ENCODE assay signal across 35 cellular contexts in genomic region chr1:36984026-36984425, GRCh38. TPM values are rescaled to one million over a fixed set of nuclear protein-coding genes. Genes with fewer than 3 reads are reported as not detected.
"Had no signal": no experiment of that assay in that cellular context is flagged by ENCODE, and none has a peak within 500 bp of the region (broad histone marks: within the 10 kb centered on the region; RNA-seq: fewer than 3 reads in every experiment).

No MANE protein-coding gene starts in this region.

- H3K4me1 Mint-ChIP-seq: activated B cell treated with CpG ODN at 0.5 μM for 24 hours; activated CD4-positive, alpha-beta memory T cell treated with anti-CD3 and anti-CD28 coated beads, Interleukin-2, amount 10 ng/mL, durations not matched to agents 7 days and 5 days; activated CD4-positive, alpha-beta T cell treated with anti-CD3 and anti-CD28 coated beads for 36 hours; activated CD4-positive, alpha-beta T cell treated with anti-CD3 and anti-CD28 coated beads, Interleukin-2, amount 10 ng/mL, durations not matched to agents 7 days and 5 days; activated naive CD4-positive, alpha-beta T cell treated with anti-CD3 and anti-CD28 coated beads, Interleukin-2, amount 10 ng/mL, durations not matched to agents 7 days and 5 days; activated naive CD4-positive, alpha-beta T cell treated with anti-CD3 and anti-CD28 coated beads, Interleukin-2, amount 50 U/mL, for 24 hours; activated naive CD8-positive, alpha-beta T cell treated with anti-CD3 and anti-CD28 coated beads, Interleukin-2, amount 50 U/mL, for 24 hours; activated T-helper 17 cell treated with anti-CD3 and anti-CD28 coated beads, Interleukin-2, amount 50 U/mL, for 72 hours had no signal

- H3K27ac ChIP-seq: ascending aorta, VCaP had no signal

- H3K4me3 ChIP-seq: ascending aorta had no signal

- H3K36me3 ChIP-seq: ascending aorta had no signal

- H3K27me3 ChIP-seq: ascending aorta had no signal

- H3K36me3 Mint-ChIP-seq: activated naive CD4-positive, alpha-beta T cell treated with anti-CD3 and anti-CD28 coated beads, Interleukin-2, amount 10 ng/mL, durations not matched to agents 7 days and 5 days; activated naive CD4-positive, alpha-beta T cell treated with anti-CD3 and anti-CD28 coated beads, Interleukin-2, amount 50 U/mL, for 24 hours; activated naive CD8-positive, alpha-beta T cell; activated naive CD8-positive, alpha-beta T cell treated with anti-CD3 and anti-CD28 coated beads, Interleukin-2, amount 10 ng/mL, durations not matched to agents 7 days and 5 days; brain had no signal

- H3K4me1 ChIP-seq: ascending aorta had no signal

- ATAC-seq: activated CD4-positive, alpha-beta T cell treated with anti-CD3 and anti-CD28 coated beads for 36 hours; activated CD8-positive, alpha-beta T cell treated with anti-CD3 and anti-CD28 coated beads, Interleukin-2, amount 10 ng/mL, durations not matched to agents 7 days and 5 days; activated naive CD8-positive, alpha-beta T cell treated with anti-CD3 and anti-CD28 coated beads, Interleukin-2, amount 50 U/mL, for 24 hours; activated T-cell treated with anti-CD3 and anti-CD28 coated beads, Interleukin-2, amount 50 U/mL, for 4 hours; activated T-cell treated with anti-CD3 and anti-CD28 coated beads, Interleukin-2, amount 50 U/mL, for 72 hours; activated T-helper 17 cell treated with anti-CD3 and anti-CD28 coated beads, Interleukin-2, amount 50 U/mL, for 72 hours had no signal

- FAIRE-seq: TTC549 had no signal

- H3K27me3 Mint-ChIP-seq: activated CD4-positive, alpha-beta memory T cell treated with anti-CD3 and anti-CD28 coated beads, Interleukin-2, amount 10 ng/mL, durations not matched to agents 7 days and 5 days; activated CD4-positive, alpha-beta T cell treated with anti-CD3 and anti-CD28 coated beads, Interleukin-2, amount 10 ng/mL, durations not matched to agents 7 days and 5 days; activated naive CD8-positive, alpha-beta T cell treated with anti-CD3 and anti-CD28 coated beads, Interleukin-2, amount 10 ng/mL, durations not matched to agents 7 days and 5 days had no signal

- H3K4me3 Mint-ChIP-seq: activated B cell treated with CpG ODN at 0.5 μM for 24 hours; activated CD4-positive, alpha-beta memory T cell treated with anti-CD3 and anti-CD28 coated beads, Interleukin-2, amount 10 ng/mL, durations not matched to agents 7 days and 5 days; activated CD4-positive, alpha-beta T cell treated with anti-CD3 and anti-CD28 coated beads for 36 hours; activated CD4-positive, alpha-beta T cell treated with anti-CD3 and anti-CD28 coated beads, Interleukin-2, amount 10 ng/mL, durations not matched to agents 7 days and 5 days; activated CD8-positive, alpha-beta T cell treated with anti-CD3 and anti-CD28 coated beads, Interleukin-2, amount 10 ng/mL, durations not matched to agents 7 days and 5 days; activated naive CD4-positive, alpha-beta T cell treated with anti-CD3 and anti-CD28 coated beads, Interleukin-2, amount 10 ng/mL, durations not matched to agents 7 days and 5 days; activated naive CD4-positive, alpha-beta T cell treated with anti-CD3 and anti-CD28 coated beads, Interleukin-2, amount 50 U/mL, for 24 hours; activated naive CD8-positive, alpha-beta T cell; activated naive CD8-positive, alpha-beta T cell treated with anti-CD3 and anti-CD28 coated beads, Interleukin-2, amount 10 ng/mL, durations not matched to agents 7 days and 5 days; activated naive CD8-positive, alpha-beta T cell treated with anti-CD3 and anti-CD28 coated beads, Interleukin-2, amount 50 U/mL, for 24 hours; activated T-cell treated with anti-CD3 and anti-CD28 coated beads, Interleukin-2, amount 50 U/mL, for 4 hours; activated T-cell treated with anti-CD3 and anti-CD28 coated beads, Interleukin-2, amount 50 U/mL, for 72 hours; activated T-helper 1 cell treated with anti-CD3 and anti-CD28 coated beads, Interleukin-12 subunit alpha, Interleukin-12 subunit beta, Interleukin-2, Interleukin-4 antibody, amounts not matched to agents 30 ng/mL and 10 ng/mL and 1 ng/mL, durations not matched to agents 14 hours and 24 hours and 36 hours; activated T-helper 17 cell treated with anti-CD3 and anti-CD28 coated beads, Interleukin-2, amount 50 U/mL, for 72 hours; brain; T-helper 1 cell treated with Interleukin-12 subunit alpha and Interleukin-12 subunit beta and Interleukin-4 antibody, amounts not matched to agents 30 μg/mL and 1 μg/mL, for 36 hours; T-helper 2 cell treated with Interferon-gamma antibody and Interleukin-4, amounts not matched to agents 5 μg/mL and 100 μg/mL, for 36 hours had no signal

- H3K27ac Mint-ChIP-seq: activated B cell treated with CpG ODN at 0.5 μM for 24 hours; activated CD4-positive, alpha-beta memory T cell treated with anti-CD3 and anti-CD28 coated beads, Interleukin-2, amount 10 ng/mL, durations not matched to agents 7 days and 5 days; activated CD4-positive, alpha-beta T cell treated with anti-CD3 and anti-CD28 coated beads for 36 hours; activated CD4-positive, alpha-beta T cell treated with anti-CD3 and anti-CD28 coated beads, Interleukin-2, amount 10 ng/mL, durations not matched to agents 7 days and 5 days; activated CD8-positive, alpha-beta T cell treated with anti-CD3 and anti-CD28 coated beads, Interleukin-2, amount 10 ng/mL, durations not matched to agents 7 days and 5 days; activated naive CD4-positive, alpha-beta T cell treated with anti-CD3 and anti-CD28 coated beads, Interleukin-2, amount 10 ng/mL, durations not matched to agents 7 days and 5 days; activated naive CD4-positive, alpha-beta T cell treated with anti-CD3 and anti-CD28 coated beads, Interleukin-2, amount 50 U/mL, for 24 hours; activated naive CD8-positive, alpha-beta T cell; activated naive CD8-positive, alpha-beta T cell treated with anti-CD3 and anti-CD28 coated beads, Interleukin-2, amount 10 ng/mL, durations not matched to agents 7 days and 5 days; activated naive CD8-positive, alpha-beta T cell treated with anti-CD3 and anti-CD28 coated beads, Interleukin-2, amount 50 U/mL, for 24 hours; activated T-cell treated with anti-CD3 and anti-CD28 coated beads, Interleukin-2, amount 50 U/mL, for 72 hours; activated T-helper 1 cell treated with anti-CD3 and anti-CD28 coated beads, Interleukin-12 subunit alpha, Interleukin-12 subunit beta, Interleukin-2, Interleukin-4 antibody, amounts not matched to agents 30 ng/mL and 10 ng/mL and 1 ng/mL, durations not matched to agents 14 hours and 24 hours and 36 hours; activated T-helper 17 cell treated with anti-CD3 and anti-CD28 coated beads, Interleukin-2, amount 50 U/mL, for 72 hours; brain; T-helper 1 cell treated with Interleukin-12 subunit alpha and Interleukin-12 subunit beta and Interleukin-4 antibody, amounts not matched to agents 30 μg/mL and 1 μg/mL, for 36 hours; T-helper 2 cell treated with Interferon-gamma antibody and Interleukin-4, amounts not matched to agents 5 μg/mL and 100 μg/mL, for 36 hours had no signal

- H3K9me3 Mint-ChIP-seq: activated B cell treated with CpG ODN at 0.5 μM for 24 hours; activated CD4-positive, alpha-beta memory T cell treated with anti-CD3 and anti-CD28 coated beads, Interleukin-2, amount 10 ng/mL, durations not matched to agents 7 days and 5 days; activated CD4-positive, alpha-beta T cell treated with anti-CD3 and anti-CD28 coated beads, Interleukin-2, amount 10 ng/mL, durations not matched to agents 7 days and 5 days; activated naive CD4-positive, alpha-beta T cell treated with anti-CD3 and anti-CD28 coated beads, Interleukin-2, amount 10 ng/mL, durations not matched to agents 7 days and 5 days; activated naive CD4-positive, alpha-beta T cell treated with anti-CD3 and anti-CD28 coated beads, Interleukin-2, amount 50 U/mL, for 24 hours; activated naive CD8-positive, alpha-beta T cell treated with anti-CD3 and anti-CD28 coated beads, Interleukin-2, amount 10 ng/mL, durations not matched to agents 7 days and 5 days; activated naive CD8-positive, alpha-beta T cell treated with anti-CD3 and anti-CD28 coated beads, Interleukin-2, amount 50 U/mL, for 24 hours; activated T-cell treated with anti-CD3 and anti-CD28 coated beads, Interleukin-2, amount 50 U/mL, for 4 hours; activated T-cell treated with anti-CD3 and anti-CD28 coated beads, Interleukin-2, amount 50 U/mL, for 72 hours; activated T-helper 1 cell treated with anti-CD3 and anti-CD28 coated beads, Interleukin-12 subunit alpha, Interleukin-12 subunit beta, Interleukin-2, Interleukin-4 antibody, amounts not matched to agents 30 ng/mL and 10 ng/mL and 1 ng/mL, durations not matched to agents 14 hours and 24 hours and 36 hours; activated T-helper 17 cell treated with anti-CD3 and anti-CD28 coated beads, Interleukin-2, amount 50 U/mL, for 72 hours; T-helper 2 cell treated with Interferon-gamma antibody and Interleukin-4, amounts not matched to agents 5 μg/mL and 100 μg/mL, for 36 hours had no signal

- DNase-seq: activated B cell treated with CpG ODN at 0.5 μM for 24 hours; activated CD4-positive, alpha-beta memory T cell treated with anti-CD3 and anti-CD28 coated beads, Interleukin-2, amount 10 ng/mL, durations not matched to agents 7 days and 5 days; activated CD4-positive, alpha-beta T cell treated with anti-CD3 and anti-CD28 coated beads for 36 hours; activated CD4-positive, alpha-beta T cell treated with anti-CD3 and anti-CD28 coated beads for 48 hours; activated CD4-positive, alpha-beta T cell treated with anti-CD3 and anti-CD28 coated beads, Interleukin-2, amount 10 ng/mL, durations not matched to agents 7 days and 5 days; activated CD4-positive, alpha-beta T cell treated with anti-CD3 and anti-CD28 coated beads, Interleukin-2, amount 50 U/mL, for 48 hours; activated CD4-positive, CD25-positive, alpha-beta regulatory T cell treated with anti-CD3 and anti-CD28 coated beads, Interleukin-2, amount 50 U/mL, for 72 hours; activated CD8-positive, alpha-beta memory T cell treated with anti-CD3 and anti-CD28 coated beads, Interleukin-2, amount 50 U/mL, for 4 hours; activated CD8-positive, alpha-beta T cell treated with anti-CD3 and anti-CD28 coated beads, Interleukin-2, amount 10 ng/mL, durations not matched to agents 7 days and 5 days; activated gamma-delta T cell; activated naive CD4-positive, alpha-beta T cell treated with anti-CD3 and anti-CD28 coated beads, Interleukin-2, amount 10 ng/mL, durations not matched to agents 7 days and 5 days; activated naive CD4-positive, alpha-beta T cell treated with Interleukin-2 at 50 U/mL for 16 hours; activated naive CD8-positive, alpha-beta T cell treated with anti-CD3 and anti-CD28 coated beads, Interleukin-2, amount 10 ng/mL, durations not matched to agents 7 days and 5 days; activated naive CD8-positive, alpha-beta T cell treated with anti-CD3 and anti-CD28 coated beads, Interleukin-2, amount 50 U/mL, for 24 hours; activated T-cell treated with anti-CD3 and anti-CD28 coated beads for 4 hours; activated T-cell treated with anti-CD3 and anti-CD28 coated beads, Interleukin-2, amount 50 U/mL, for 1 hour; activated T-cell treated with anti-CD3 and anti-CD28 coated beads, Interleukin-2, amount 50 U/mL, for 4 hours; activated T-cell treated with anti-CD3 and anti-CD28 coated beads, Interleukin-2, amount 50 U/mL, for 72 hours; amygdala; anterior cingulate cortex; central memory CD4-positive, alpha-beta T cell; T-helper 1 cell; T-helper 2 cell; T-helper 9 cell had no signal

- H3K9me3 ChIP-seq: ascending aorta had no signal

RNA-seq across cellular contexts. Expression of gene GRIK3, which starts 50.3 kb away (rescaled TPM):
- total RNA-seq: activated CD4-positive, alpha-beta memory T cell treated with anti-CD3 and anti-CD28 coated beads, Interleukin-2, amount 10 ng/mL, durations not matched to agents 7 days and 5 days; activated CD4-positive, alpha-beta T cell treated with anti-CD3 and anti-CD28 coated beads for 36 hours; activated CD4-positive, alpha-beta T cell treated with anti-CD3 and anti-CD28 coated beads, Interleukin-2, amount 10 ng/mL, durations not matched to agents 7 days and 5 days; activated CD8-positive, alpha-beta memory T cell treated with anti-CD3 and anti-CD28 coated beads for 36 hours; activated CD8-positive, alpha-beta T cell treated with anti-CD3 and anti-CD28 coated beads, Interleukin-2, amount 10 ng/mL, durations not matched to agents 7 days and 5 days; activated naive CD8-positive, alpha-beta T cell treated with anti-CD3 and anti-CD28 coated beads, Interleukin-2, amount 10 ng/mL, durations not matched to agents 7 days and 5 days; activated T-cell treated with anti-CD3 and anti-CD28 coated beads, Interleukin-2, amount 50 U/mL, for 4 hours; activated T-cell treated with anti-CD3 and anti-CD28 coated beads, Interleukin-2, amount 50 U/mL, for 72 hours; activated T-helper 1 cell treated with anti-CD3 and anti-CD28 coated beads, Interleukin-12 subunit alpha, Interleukin-12 subunit beta, Interleukin-2, Interleukin-4 antibody, amounts not matched to agents 30 ng/mL and 10 ng/mL and 1 ng/mL, durations not matched to agents 14 hours and 24 hours and 36 hours; activated T-helper 17 cell treated with anti-CD3 and anti-CD28 coated beads, Interleukin-2, amount 50 U/mL, for 72 hours had no signal
